21 cellular contexts compared by ENCODE assay signal in the genomic region with DNA sequence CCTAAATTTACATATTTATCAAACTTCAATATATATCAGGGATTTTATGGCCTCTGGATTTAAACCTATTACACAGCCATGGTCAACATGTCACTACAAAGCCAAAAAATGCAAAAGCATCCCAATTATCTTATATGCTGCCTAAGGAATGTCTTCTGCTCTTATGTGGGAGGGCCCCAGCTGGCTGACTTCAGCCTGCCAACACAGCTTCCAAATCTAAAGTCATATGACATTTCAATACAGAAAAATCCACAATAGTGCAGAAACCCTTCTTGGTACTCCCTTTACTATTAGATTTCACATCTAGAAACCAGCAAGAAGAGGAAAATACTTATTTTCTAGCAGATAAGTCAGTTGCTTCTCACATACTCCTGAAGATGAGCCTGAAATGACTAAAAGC. TPM values are rescaled to one million over a fixed set of nuclear protein-coding genes. Genes with fewer than 3 reads are reported as not detected.
DNase-seq lines count a peak whose midpoint lies in the region; ATAC-seq and TF ChIP-seq lines count a peak whose summit lies in the region.
"Had no signal": no experiment of that assay in that cellular context is flagged by ENCODE, and none has a peak within 500 bp of the region (broad histone marks: within the 10 kb centered on the region; RNA-seq: fewer than 3 reads in every experiment).

No MANE protein-coding gene starts in this region.

- CTCF ChIA-PET in activated CD8-positive, alpha-beta memory T cell treated with anti-CD3 and anti-CD28 coated beads, Interleukin-2, amount 10 ng/mL, durations not matched to agents 7 days and 5 days (lab: Charles Lee): no interaction called here

- peak overlapping the region; percentile 20 for H3K4me3 Mint-ChIP-seq in neural crest cell
- H3K4me3 Mint-ChIP-seq in activated CD8-positive, alpha-beta memory T cell treated with anti-CD3 and anti-CD28 coated beads, Interleukin-2, amount 10 ng/mL, durations not matched to agents 7 days and 5 days: no peak overlapping the region
- H3K4me3 Mint-ChIP-seq: activated naive CD8-positive, alpha-beta T cell; activated T-helper 17 cell treated with anti-CD3 and anti-CD28 coated beads, Interleukin-2, amount 50 U/mL, for 72 hours; T-cell had no signal

- H3K27me3 ChIP-seq in left ventricle myocardium inferior (ENCODE audit: low read depth): no peaks in the 10 kb centered on the region
- no peaks in the 10 kb centered on the region for H3K27me3 ChIP-seq in heart left ventricle
- H3K27me3 ChIP-seq in adrenal gland: no peaks in the 10 kb centered on the region
- H3K27me3 ChIP-seq: BLaER1, breast epithelium had no signal

- intact Hi-C loops in left ventricle myocardium inferior (cut with micrococcal nuclease): loop anchor here (10.0 kb wide), 1 partner anchor 251 kb away; no protein-coding TSS in a partner anchor
- intact Hi-C loops in heart left ventricle (cut with DNase I): loop anchor here in 6 of 10 donors (10.0 kb wide), 3 partner anchors 251 to 531 kb away; partner anchors contain the start of gene TSC22D2 (in 1 of the 6)
- intact Hi-C loops in adrenal gland (cut with DNase I): no loop called here

- peaks cover 12% of the 10 kb centered on the region for H3K36me3 Mint-ChIP-seq in neural crest cell (ENCODE audit: low read depth)
- H3K36me3 Mint-ChIP-seq in activated CD8-positive, alpha-beta memory T cell treated with anti-CD3 and anti-CD28 coated beads, Interleukin-2, amount 10 ng/mL, durations not matched to agents 7 days and 5 days: peaks cover 2% of the 10 kb centered on the region
- H3K36me3 Mint-ChIP-seq: activated naive CD8-positive, alpha-beta T cell had no signal

- no peaks in the 10 kb centered on the region for H3K9me3 Mint-ChIP-seq in neural crest cell
- no peaks in the 10 kb centered on the region for H3K9me3 Mint-ChIP-seq in activated CD8-positive, alpha-beta memory T cell treated with anti-CD3 and anti-CD28 coated beads, Interleukin-2, amount 10 ng/mL, durations not matched to agents 7 days and 5 days (ENCODE audit: low read depth)
- H3K9me3 Mint-ChIP-seq: activated T-helper 17 cell treated with anti-CD3 and anti-CD28 coated beads, Interleukin-2, amount 50 U/mL, for 72 hours; T-cell had no signal

- no peak for ATAC-seq in heart left ventricle
- ATAC-seq in activated CD8-positive, alpha-beta memory T cell treated with anti-CD3 and anti-CD28 coated beads, Interleukin-2, amount 10 ng/mL, durations not matched to agents 7 days and 5 days: no peak
- ATAC-seq: activated T-helper 17 cell treated with anti-CD3 and anti-CD28 coated beads, Interleukin-2, amount 50 U/mL, for 72 hours; left lung; T-cell had no signal

- H3K27ac ChIP-seq in left ventricle myocardium inferior (replicated peaks) (peak overlapping the region; percentile 4), heart left ventricle (no peak overlapping the region), adrenal gland (no peak overlapping the region)
- H3K27ac ChIP-seq: BLaER1, breast epithelium, HL-60, left lung, neutrophil had no signal

- H3K27me3 Mint-ChIP-seq in neural crest cell (ENCODE audit: low read depth): no peaks in the 10 kb centered on the region
- peaks cover 6% of the 10 kb centered on the region for H3K27me3 Mint-ChIP-seq in activated CD8-positive, alpha-beta memory T cell treated with anti-CD3 and anti-CD28 coated beads, Interleukin-2, amount 10 ng/mL, durations not matched to agents 7 days and 5 days
- H3K27me3 Mint-ChIP-seq: activated T-helper 17 cell treated with anti-CD3 and anti-CD28 coated beads, Interleukin-2, amount 50 U/mL, for 72 hours; T-cell had no signal

- TF ChIP-seq POLR2A in heart left ventricle (IDR thresholded peaks at IDR 0.05): no peak
- TF ChIP-seq POLR2A in adrenal gland (IDR thresholded peaks at IDR 0.05): no peak

- DNase-seq in left ventricle myocardium inferior: no peak
- DNase-seq in heart left ventricle: no peak
- DNase-seq in fibroblast of gingiva (ENCODE audit: low read depth): peak; percentile 34
- no peak for DNase-seq in neural crest cell (ENCODE audit: low read depth, low spot score)
- no peak for DNase-seq in adrenal gland
- no peak for DNase-seq in activated CD4-positive, CD25-positive, alpha-beta regulatory T cell treated with anti-CD3 and anti-CD28 coated beads, Interleukin-2, amount 50 U/mL, for 72 hours
- no peak for DNase-seq in activated CD8-positive, alpha-beta memory T cell treated with anti-CD3 and anti-CD28 coated beads, Interleukin-2, amount 10 ng/mL, durations not matched to agents 7 days and 5 days
- DNase-seq in midbrain (lab: John Stamatoyannopoulos, UW): no peak
- DNase-seq: activated CD4-positive, alpha-beta T cell treated with anti-CD3 and anti-CD28 coated beads for 4 hours; left lung; NCI-H1694; retina; SHP77; stimulated activated CD8-positive, alpha-beta memory T cell treated with anti-CD3 and anti-CD28 coated beads, Interleukin-4, amount 100 ng/mL, for 48 hours; T-cell had no signal

- H3K9me3 ChIP-seq in left ventricle myocardium inferior (replicated peaks): no peaks in the 10 kb centered on the region
- no peaks in the 10 kb centered on the region for H3K9me3 ChIP-seq in heart left ventricle
- H3K9me3 ChIP-seq in adrenal gland (replicated peaks in 1 of 3): no peaks in the 10 kb centered on the region
- H3K9me3 ChIP-seq: BLaER1, breast epithelium, left lung, neutrophil had no signal

- H3K36me3 ChIP-seq in left ventricle myocardium inferior: peaks cover 15% of the 10 kb centered on the region
- peaks cover 0 to 46% (median 20%) of the 10 kb centered on the region in 9 donors for H3K36me3 ChIP-seq in heart left ventricle
- H3K36me3 ChIP-seq in adrenal gland (replicated peaks in 1 of 2): no peaks in the 10 kb centered on the region
- H3K36me3 ChIP-seq: breast epithelium had no signal

- no peak overlapping the region for H3K27ac Mint-ChIP-seq in neural crest cell (ENCODE audit: unreplicated experiment)
- no peak overlapping the region for H3K27ac Mint-ChIP-seq in activated CD8-positive, alpha-beta memory T cell treated with anti-CD3 and anti-CD28 coated beads, Interleukin-2, amount 10 ng/mL, durations not matched to agents 7 days and 5 days
- H3K27ac Mint-ChIP-seq: activated naive CD8-positive, alpha-beta T cell; activated T-helper 17 cell treated with anti-CD3 and anti-CD28 coated beads, Interleukin-2, amount 50 U/mL, for 72 hours; T-cell had no signal

- peaks cover 49% of the 10 kb centered on the region for H3K4me1 Mint-ChIP-seq in neural crest cell
- H3K4me1 Mint-ChIP-seq in activated CD8-positive, alpha-beta memory T cell treated with anti-CD3 and anti-CD28 coated beads, Interleukin-2, amount 10 ng/mL, durations not matched to agents 7 days and 5 days: no peaks in the 10 kb centered on the region
- H3K4me1 Mint-ChIP-seq: activated T-helper 17 cell treated with anti-CD3 and anti-CD28 coated beads, Interleukin-2, amount 50 U/mL, for 72 hours had no signal

- H3K4me1 ChIP-seq in left ventricle myocardium inferior (peaks cover 70% of the 10 kb centered on the region), heart left ventricle (peaks cover 0 to 40% (median 17%) of the 10 kb centered on the region in 12 donors), adrenal gland (replicated peaks in 1 of 2) (peaks cover under 1 to 19% of the 10 kb centered on the region in 2 donors)

- no peak overlapping the region for H3K4me3 ChIP-seq in left ventricle myocardium inferior
- no peak overlapping the region for H3K4me3 ChIP-seq in heart left ventricle
- H3K4me3 ChIP-seq in adrenal gland: no peak overlapping the region
- H3K4me3 ChIP-seq: BLaER1, breast epithelium, left lung had no signal

- TF ChIP-seq CTCF in left ventricle myocardium inferior (IDR thresholded peaks at IDR 0.05; ENCODE audit: borderline replicate concordance) (no peak), heart left ventricle (IDR thresholded peaks at IDR 0.05) (no peak), neural crest cell (conservative IDR thresholded peaks at IDR 0.05) (no peak), adrenal gland (IDR thresholded peaks at IDR 0.05) (no peak)

RNA-seq across cellular contexts. Expression of gene PFN2, which starts 6.4 kb away (rescaled TPM):
- 40.8 TPM for total RNA-seq in left ventricle myocardium inferior
- total RNA-seq in heart left ventricle: 10 to 100 TPM; 31.9 to 89.3 (median 66.1) TPM
- 10 to 100 TPM; 31.4 to 83.4 TPM for polyA plus RNA-seq in heart left ventricle
- 277 and 282 TPM in 2 replicates for total RNA-seq in neural crest cell
- 10 to 100 TPM; 13.4 to 65.3 (median 43.4) TPM for total RNA-seq in adrenal gland
- 100 to 1,000 TPM in 1 of 3 donors, 10 to 100 TPM in 2; 28.6 to 148 (median 35.2) TPM for polyA plus RNA-seq in adrenal gland
- 1 to 10 TPM; 1.0 to 1.1 TPM for total RNA-seq in activated CD8-positive, alpha-beta memory T cell treated with anti-CD3 and anti-CD28 coated beads, Interleukin-2, amount 10 ng/mL, durations not matched to agents 7 days and 5 days

Comparison
In these comparisons a context has a peak if more than half of its experiments do, and no peak if none do; other contexts are left out.
1. RNA of gene PFN2, which starts 6.4 kb away (total RNA-seq): 277 to 282 TPM in neural crest cell, 31.9 to 89.3 TPM in heart left ventricle, 13.4 to 65.3 TPM in adrenal gland and 40.8 TPM in left ventricle myocardium inferior (single experiment); 1.0 to 1.1 TPM in activated CD8-positive, alpha-beta memory T cell treated with anti-CD3 and anti-CD28 coated beads, Interleukin-2, amount 10 ng/mL, durations not matched to agents 7 days and 5 days; every median in the first group is over 4 times any median in the second.
2. intact Hi-C loops: an anchor here in left ventricle myocardium inferior (10.0 kb wide) and heart left ventricle (10.0 kb wide); none called in adrenal gland.